In genomic region chr22:25162561-25162960, GRCh38 we compare ENCODE assay signal across 23 cellular contexts. TPM values are rescaled to one million over a fixed set of nuclear protein-coding genes. Genes with fewer than 3 reads are reported as not detected.
"Had no signal": no experiment of that assay in that cellular context is flagged by ENCODE, and none has a peak within 500 bp of the region (broad histone marks: within the 10 kb centered on the region; RNA-seq: fewer than 3 reads in every experiment).

No MANE protein-coding gene starts in this region.

- H3K4me3 ChIP-seq: heart right ventricle, mucosa of descending colon, sigmoid colon, tibial artery, upper lobe of left lung, uterus had no signal

- H3K27ac ChIP-seq: heart right ventricle, neutrophil, sigmoid colon, tibial artery, uterus had no signal

- H3K36me3 ChIP-seq: heart right ventricle, neutrophil, sigmoid colon, upper lobe of left lung, uterus had no signal

- H3K4me1 ChIP-seq: uterus had no signal

- DNase-seq: erythroblast; foreskin melanocyte; heart right ventricle; hypothalamus; kidney glomerular epithelial cell; mammary epithelial cell; mucosa of descending colon; naive thymus-derived CD8-positive, alpha-beta T cell; small intestine; stimulated activated CD4-positive, alpha-beta T cell treated with anti-CD3 and anti-CD28 coated beads, Interleukin-12 subunit alpha, Interleukin-12 subunit beta, amount 100 ng/mL, for 4 hours; stimulated activated naive CD8-positive, alpha-beta T cell treated with anti-CD3 and anti-CD28 coated beads, Interleukin-15, Interleukin-2, amounts not matched to agents 100 U/mL and 50 U/mL, for 24 hours; tibial artery; upper lobe of left lung; uterus had no signal

- ATAC-seq: heart right ventricle; mucosa of descending colon; naive thymus-derived CD8-positive, alpha-beta T cell; stimulated activated naive CD8-positive, alpha-beta T cell treated with anti-CD3 and anti-CD28 coated beads, Interleukin-15, Interleukin-2, amounts not matched to agents 100 U/mL and 50 U/mL, for 24 hours had no signal

- FAIRE-seq: colon, islet of Langerhans, small intestine had no signal

- H3K27me3 ChIP-seq: heart right ventricle, neutrophil, sigmoid colon, tibial artery, upper lobe of left lung, uterus had no signal

- H3K9me3 ChIP-seq: heart right ventricle, mucosa of descending colon, neutrophil, sigmoid colon, tibial artery, upper lobe of left lung, uterus had no signal

RNA-seq across cellular contexts. Expression of gene CRYBB3, which starts 37.1 kb away (rescaled TPM):
- total RNA-seq: liver; mammary epithelial cell; naive thymus-derived CD8-positive, alpha-beta T cell; osteoblast; pulmonary artery endothelial cell; sigmoid colon; temporal lobe; uterus had no signal
- polyA plus RNA-seq: naive thymus-derived CD8-positive, alpha-beta T cell; neural cell had no signal

RNA-seq across cellular contexts. Expression of gene CRYBB2, which starts 56.9 kb away (rescaled TPM):
- total RNA-seq: heart right ventricle; naive thymus-derived CD8-positive, alpha-beta T cell; osteoblast; pulmonary artery endothelial cell; uterus had no signal
- polyA plus RNA-seq: naive thymus-derived CD8-positive, alpha-beta T cell; neural cell had no signal
